Comparison of ENCODE assay signal across 32 cellular contexts in genomic region chr3:195212749-195213085, GRCh38.
"Had no signal": no experiment of that assay in that cellular context is flagged by ENCODE, and none has a peak within 500 bp of the region (broad histone marks: within the 10 kb centered on the region; RNA-seq: fewer than 3 reads in every experiment).

No MANE protein-coding gene starts in this region.

- H3K36me3 Mint-ChIP-seq: activated CD8-positive, alpha-beta memory T cell treated with anti-CD3 and anti-CD28 coated beads, Interleukin-2, amount 10 ng/mL, durations not matched to agents 7 days and 5 days; activated naive CD8-positive, alpha-beta T cell treated with anti-CD3 and anti-CD28 coated beads, Interleukin-2, amount 10 ng/mL, durations not matched to agents 7 days and 5 days had no signal

- H3K27me3 Mint-ChIP-seq: activated B cell treated with CpG ODN at 0.5 μM for 24 hours; activated CD8-positive, alpha-beta memory T cell treated with anti-CD3 and anti-CD28 coated beads, Interleukin-2, amount 10 ng/mL, durations not matched to agents 7 days and 5 days; activated naive CD8-positive, alpha-beta T cell treated with anti-CD3 and anti-CD28 coated beads, Interleukin-2, amount 10 ng/mL, durations not matched to agents 7 days and 5 days; brain; stimulated activated naive B cell treated with anti-CD40 and anti-IgM and Interleukin-4, amounts not matched to agents 10 μg/mL and 1 μg/mL and 100 μg/mL, for 72 hours; T-helper 17 cell had no signal

- H3K4me1 Mint-ChIP-seq: activated naive CD8-positive, alpha-beta T cell treated with anti-CD3 and anti-CD28 coated beads, Interleukin-2, amount 10 ng/mL, durations not matched to agents 7 days and 5 days had no signal

- H3K9me3 Mint-ChIP-seq: activated B cell treated with CpG ODN at 0.5 μM for 24 hours; activated naive CD8-positive, alpha-beta T cell treated with anti-CD3 and anti-CD28 coated beads, Interleukin-2, amount 10 ng/mL, durations not matched to agents 7 days and 5 days; activated T-helper 2 cell treated with anti-CD3 and anti-CD28 coated beads, Interferon-gamma antibody, Interleukin-2, Interleukin-4, amounts not matched to agents 10 μg/mL and 5 μg/mL and 100 μg/mL, durations not matched to agents 14 hours and 24 hours and 36 hours had no signal

- ATAC-seq: activated CD8-positive, alpha-beta memory T cell treated with anti-CD3 and anti-CD28 coated beads, Interleukin-2, amount 10 ng/mL, durations not matched to agents 7 days and 5 days; activated CD8-positive, alpha-beta T cell treated with anti-CD3 and anti-CD28 coated beads, Interleukin-2, amount 10 ng/mL, durations not matched to agents 7 days and 5 days; esophagus mucosa; foreskin keratinocyte; heart right ventricle; left lung; lower lobe of right lung; pancreas; psoas muscle; SK-N-SH treated with all-trans-retinoic acid at 6 μM for 48 hours; stimulated activated naive B cell treated with anti-CD40 and anti-IgM and Interleukin-4, amounts not matched to agents 10 μg/mL and 1 μg/mL and 100 μg/mL, for 72 hours; T-helper 17 cell had no signal

- H3K4me3 ChIP-seq: ascending aorta, cardiac muscle cell, heart right ventricle, left lung, lower lobe of right lung, pancreas, psoas muscle, smooth muscle cell, stomach, thyroid gland had no signal

- H3K27ac Mint-ChIP-seq: activated B cell treated with CpG ODN at 0.5 μM for 24 hours; activated CD8-positive, alpha-beta memory T cell treated with anti-CD3 and anti-CD28 coated beads, Interleukin-2, amount 10 ng/mL, durations not matched to agents 7 days and 5 days; activated CD8-positive, alpha-beta T cell treated with anti-CD3 and anti-CD28 coated beads, Interleukin-2, amount 10 ng/mL, durations not matched to agents 7 days and 5 days; activated naive CD8-positive, alpha-beta T cell treated with anti-CD3 and anti-CD28 coated beads, Interleukin-2, amount 10 ng/mL, durations not matched to agents 7 days and 5 days; activated T-helper 2 cell treated with anti-CD3 and anti-CD28 coated beads, Interferon-gamma antibody, Interleukin-2, Interleukin-4, amounts not matched to agents 10 μg/mL and 5 μg/mL and 100 μg/mL, durations not matched to agents 14 hours and 24 hours and 36 hours; stimulated activated naive B cell treated with anti-CD40 and anti-IgM and Interleukin-4, amounts not matched to agents 10 μg/mL and 1 μg/mL and 100 μg/mL, for 72 hours; T-helper 17 cell had no signal

- H3K4me3 Mint-ChIP-seq: activated B cell treated with CpG ODN at 0.5 μM for 24 hours; activated CD8-positive, alpha-beta memory T cell treated with anti-CD3 and anti-CD28 coated beads, Interleukin-2, amount 10 ng/mL, durations not matched to agents 7 days and 5 days; activated CD8-positive, alpha-beta T cell treated with anti-CD3 and anti-CD28 coated beads, Interleukin-2, amount 10 ng/mL, durations not matched to agents 7 days and 5 days; activated naive CD8-positive, alpha-beta T cell treated with anti-CD3 and anti-CD28 coated beads, Interleukin-2, amount 10 ng/mL, durations not matched to agents 7 days and 5 days; brain; stimulated activated naive B cell treated with anti-CD40 and anti-IgM and Interleukin-4, amounts not matched to agents 10 μg/mL and 1 μg/mL and 100 μg/mL, for 72 hours; T-helper 17 cell had no signal

- DNase-seq: activated B cell treated with CpG ODN at 0.5 μM for 24 hours; activated CD4-positive, alpha-beta T cell treated with anti-CD3 and anti-CD28 coated beads, Interleukin-2, amount 50 U/mL, for 1 hour; activated CD8-positive, alpha-beta memory T cell treated with anti-CD3 and anti-CD28 coated beads, Interleukin-2, amount 10 ng/mL, durations not matched to agents 7 days and 5 days; activated CD8-positive, alpha-beta T cell treated with anti-CD3 and anti-CD28 coated beads, Interleukin-2, amount 10 ng/mL, durations not matched to agents 7 days and 5 days; activated naive CD4-positive, alpha-beta T cell treated with Interleukin-2 at 50 U/mL for 16 hours; activated naive CD8-positive, alpha-beta T cell treated with anti-CD3 and anti-CD28 coated beads, Interleukin-2, amount 10 ng/mL, durations not matched to agents 7 days and 5 days; activated T-cell treated with anti-CD3 and anti-CD28 coated beads, Interleukin-2, amount 50 U/mL, for 48 hours; cerebellar nuclear complex; cortex of kidney; foreskin keratinocyte; heart right ventricle; lower lobe of right lung; mesendoderm; nucleus accumbens; pancreas; psoas muscle; stimulated activated CD4-positive, alpha-beta T cell treated with anti-CD3 and anti-CD28 coated beads, Interleukin-1b, Interleukin-23, amount 100 ng/mL, for 48 hours; stimulated activated CD4-positive, alpha-beta T cell treated with anti-CD3 and anti-CD28 coated beads, Interleukin-4, amount 100 ng/mL, for 4 hours; stimulated activated CD8-positive, alpha-beta memory T cell treated with anti-CD3 and anti-CD28 coated beads, Interleukin-4, amount 100 ng/mL, for 48 hours; stimulated activated naive B cell treated with anti-CD40 and anti-IgM and Interleukin-4, amounts not matched to agents 10 μg/mL and 1 μg/mL and 100 μg/mL, for 72 hours; stomach; T-helper 17 cell; T1000; thyroid gland had no signal

- H3K9me3 ChIP-seq: ascending aorta, left lung, lower lobe of right lung, pancreas, psoas muscle, stomach, thyroid gland had no signal

- H3K4me1 ChIP-seq: foreskin keratinocyte, pancreas had no signal

- H3K36me3 ChIP-seq: ascending aorta, cardiac muscle cell, heart right ventricle, left lung, lower lobe of right lung, pancreas, stomach, thyroid gland had no signal
